In genomic region chr17:30363715-30364202, GRCh38 we compare ENCODE assay signal across 8 cellular contexts.
DNase-seq lines count a peak whose midpoint lies in the region; ATAC-seq lines count a peak whose summit lies in the region.

No MANE protein-coding gene starts in this region.

- peak; percentile 90 for ATAC-seq in GM21786 (IDR thresholded peaks at IDR 0.05; ENCODE audit: unreplicated experiment)

- DNase-seq in EH (ENCODE audit: low read depth), result peak; percentile 56
- peak; percentile 86 to 88 for DNase-seq in Kasumi-1 (lab: John Stamatoyannopoulos, UW)
- peak; percentile 72 to 83 for DNase-seq in activated CD8-positive, alpha-beta memory T cell treated with anti-CD3 and anti-CD28 coated beads for 4 hours (ENCODE audit: low read depth in 2 of 2)
- DNase-seq in iPS-NIHi11 (ENCODE audit: low spot score), result peak; percentile 28
- peak; percentile 43 to 67 for DNase-seq in stimulated activated CD8-positive, alpha-beta memory T cell treated with anti-CD3 and anti-CD28 coated beads, Interleukin-7, amount 100 ng/mL, for 1 hour (ENCODE audit: low read depth in 2 of 2)
- DNase-seq in retina, result no peak
- no peak for DNase-seq in pons (ENCODE audit: low spot score)

Comparison
In these comparisons a context has a peak if more than half of its experiments do, and no peak if none do; other contexts are left out.
1. DNase-seq: peak in EH (single experiment), Kasumi-1 (2 of 2), activated CD8-positive, alpha-beta memory T cell treated with anti-CD3 and anti-CD28 coated beads for 4 hours (2 of 2), iPS-NIHi11 (single experiment) and stimulated activated CD8-positive, alpha-beta memory T cell treated with anti-CD3 and anti-CD28 coated beads, Interleukin-7, amount 100 ng/mL, for 1 hour (2 of 2); none in retina (single experiment) and pons (single experiment).